8 cellular contexts compared by ENCODE assay signal in genomic region chr4:169756971-169757574, GRCh38. TPM values are rescaled to one million over a fixed set of nuclear protein-coding genes. Genes with fewer than 3 reads are reported as not detected.
DNase-seq lines count a peak whose midpoint lies in the region; ATAC-seq and TF ChIP-seq lines count a peak whose summit lies in the region.

No MANE protein-coding gene starts in this region.

- POLR2A ChIA-PET in naive thymus-derived CD8-positive, alpha-beta T cell (lab: Charles Lee), result interaction anchor here (1.2 kb wide), 2 partner anchors 137 to 144 kb away, joined by 4 to 6 read pairs; partner anchors contain the start of genes CLCN3 and NEK1

- WGBS in ectodermal cell, 2 experiments, result 11 to 14% methylated on average over 13 of the region's 13 CpGs

- H3K4me1 ChIP-seq in OCI-LY3 (ENCODE audit: low read length), result peaks cover 8% of the 10 kb centered on the region
- H3K4me1 ChIP-seq in ectodermal cell (ENCODE audit: control insufficient read depth, insufficient read depth, low read length), result no peaks in the 10 kb centered on the region

- peak overlapping the region; percentile 91 for H3K4me3 Mint-ChIP-seq in HFFc6
- peak overlapping the region; percentile 77 to 97 (median 91) for H3K4me3 Mint-ChIP-seq in naive thymus-derived CD8-positive, alpha-beta T cell

- H3K36me3 ChIP-seq in OCI-LY3 (replicated peaks; ENCODE audit: low read depth, low read length) (peaks cover 3% of the 10 kb centered on the region), ectodermal cell (ENCODE audit: control insufficient read depth, insufficient read depth, low read length) (peaks cover 6% of the 10 kb centered on the region)

- H3K27ac Mint-ChIP-seq in HFFc6, result peak overlapping the region; percentile 72
- H3K27ac Mint-ChIP-seq in naive thymus-derived CD8-positive, alpha-beta T cell, result peak overlapping the region; percentile 43 to 94 (median 82)

- no peaks in the 10 kb centered on the region for H3K9me3 Mint-ChIP-seq in HFFc6
- H3K9me3 Mint-ChIP-seq in naive thymus-derived CD8-positive, alpha-beta T cell, result no peaks in the 10 kb centered on the region

- H3K27ac ChIP-seq in OCI-LY3 (ENCODE audit: low read length) (no peak overlapping the region; the same call in 1 of the 2 replicates), ectodermal cell (ENCODE audit: insufficient read depth, low read depth, low read length, poor library complexity, severe bottlenecking) (peak overlapping the region; percentile 91)

- ATAC-seq in GM18502 (IDR thresholded peaks at IDR 0.05; ENCODE audit: poor library complexity, unreplicated experiment) (peak; percentile 28), sciatic nerve (no peak)
- ATAC-seq in naive thymus-derived CD8-positive, alpha-beta T cell, result peak in 1 of 2 donors; percentile 3

- TF ChIP-seq CTCF in HFFc6 (IDR thresholded peaks at IDR 0.05) (no peak), OCI-LY3 (IDR thresholded peaks at IDR 0.05; ENCODE audit: low read depth, low read length) (no peak)

- no peaks in the 10 kb centered on the region for H3K36me3 Mint-ChIP-seq in HFFc6 (ENCODE audit: low read depth)
- H3K36me3 Mint-ChIP-seq in naive thymus-derived CD8-positive, alpha-beta T cell, result peaks cover 0 to 16% (median 6%) of the 10 kb centered on the region in 3 donors

- H3K27me3 Mint-ChIP-seq in HFFc6 (ENCODE audit: insufficient read depth), result no peaks in the 10 kb centered on the region; the same call in 1 of the 2 replicates
- no peaks in the 10 kb centered on the region for H3K27me3 Mint-ChIP-seq in naive thymus-derived CD8-positive, alpha-beta T cell

- H3K27me3 ChIP-seq in OCI-LY3 (ENCODE audit: low read depth, low read length) (no peaks in the 10 kb centered on the region), ectodermal cell (ENCODE audit: control insufficient read depth, insufficient read depth, low read length, poor library complexity, severe bottlenecking) (no peaks in the 10 kb centered on the region)

- H4K20me1 ChIP-seq in OCI-LY3 (ENCODE audit: insufficient read depth, low read length), result no peaks in the 10 kb centered on the region

- H2AFZ ChIP-seq in OCI-LY3 (ENCODE audit: low read depth, low read length), result peak overlapping the region; percentile 60

- peak overlapping the region; percentile 83 for H3K4me3 ChIP-seq in OCI-LY3 (ENCODE audit: low read length)
- peak overlapping the region; percentile 58 for H3K4me3 ChIP-seq in ectodermal cell (ENCODE audit: insufficient read depth, low read depth, low read length)

- peaks cover 19% of the 10 kb centered on the region for H3K4me1 Mint-ChIP-seq in HFFc6 (ENCODE audit: low read depth)
- peaks cover 20 to 39% (median 29%) of the 10 kb centered on the region in 4 donors for H3K4me1 Mint-ChIP-seq in naive thymus-derived CD8-positive, alpha-beta T cell

- H3K9ac ChIP-seq in OCI-LY3 (ENCODE audit: low read length), result peak overlapping the region; percentile 79

- H3K4me2 ChIP-seq in OCI-LY3 (ENCODE audit: low read length), result peak overlapping the region; percentile 78

- peaks cover 11% of the 10 kb centered on the region; the same call in 1 of the 2 replicates for H3K79me2 ChIP-seq in OCI-LY3 (ENCODE audit: low read length)

- intact Hi-C loops in sciatic nerve (cut with DNase I), result no loop called here

- DNase-seq in HFFc6 (no peak), sciatic nerve (ENCODE audit: low spot score) (no peak), GM19238 (ENCODE audit: insufficient read length, low spot score) (no peak), islet precursor cell (no peak)
- DNase-seq in naive thymus-derived CD8-positive, alpha-beta T cell, result peak in 2 of 10 donors; percentile 5 to 8

- H3K9me3 ChIP-seq in OCI-LY3 (ENCODE audit: insufficient read depth, low read length), result no peaks in the 10 kb centered on the region
- H3K9me3 ChIP-seq in ectodermal cell (ENCODE audit: control insufficient read depth, low read length), result no peaks in the 10 kb centered on the region

RNA-seq across cellular contexts. Expression of gene HPF1, which starts 0.7 kb away (rescaled TPM):
- total RNA-seq in HFFc6 (2021; fragmentation: NEBNext Ultra II Directional; extraction: Animal tissue kit (Norgen Biotek cat#: 25700)), result 10 to 100 TPM; 25.5 to 33.9 (median 31.0) TPM
- 64.3 TPM for polyA plus RNA-seq in ectodermal cell (2013, experiment 1 of 4)
- polyA plus RNA-seq in ectodermal cell (2013, experiment 2 of 4), result 64.9 TPM
- polyA plus RNA-seq in ectodermal cell (2013, experiment 3 of 4), result 65.0 TPM
- polyA plus RNA-seq in ectodermal cell (2013, experiment 4 of 4), result 71.0 TPM
- 10 to 100 TPM; 14.9 to 17.9 TPM for total RNA-seq in naive thymus-derived CD8-positive, alpha-beta T cell
- 10 to 100 TPM; 30.9 to 56.7 (median 36.9) TPM for polyA plus RNA-seq in naive thymus-derived CD8-positive, alpha-beta T cell
- total RNA-seq in sciatic nerve, result 31.3 TPM
